Comparison of ENCODE assay signal across 29 cellular contexts in genomic region chrX:64977830-64978229, GRCh38. TPM values are rescaled to one million over a fixed set of nuclear protein-coding genes. Genes with fewer than 3 reads are reported as not detected.
DNase-seq lines count a peak whose midpoint lies in the region; ATAC-seq, FAIRE-seq and TF ChIP-seq lines count a peak whose summit lies in the region.
"Had no signal": no experiment of that assay in that cellular context is flagged by ENCODE, and none has a peak within 500 bp of the region (broad histone marks: within the 10 kb centered on the region; RNA-seq: fewer than 3 reads in every experiment).

No MANE protein-coding gene starts in this region.

- H3K9me1 ChIP-seq in K562 (ENCODE audit: control insufficient read depth, insufficient read depth, low read length) (no peaks in the 10 kb centered on the region), keratinocyte (ENCODE audit: control insufficient read depth, extremely low read depth, insufficient read depth, low read length) (no peaks in the 10 kb centered on the region)

- TF ChIP-seq RAD21 in K562 (CRISPR knock-in tag; conservative IDR thresholded peaks at IDR 0.05 in 1 of 2, IDR thresholded peaks at IDR 0.05 in 1 of 2), result no peak

- no peak overlapping the region for H2AFZ ChIP-seq in K562 (ENCODE audit: low read depth, low read length)
- H2AFZ ChIP-seq in keratinocyte (ENCODE audit: control insufficient read depth, low read length), result no peak overlapping the region
- H2AFZ ChIP-seq: neural progenitor cell had no signal

- H3K4me1 ChIP-seq in K562 (replicated peaks in 1 of 2; ENCODE audit: control insufficient read depth in 2 of 2, insufficient read depth in 2 of 2, low read length in 2 of 2) (peaks cover 0 to 3% of the 10 kb centered on the region in 2 experiments; a peak in 1 of 5 replicates), keratinocyte (ENCODE audit: control insufficient read depth, extremely low read depth, insufficient read depth, low read length) (peaks cover 9% of the 10 kb centered on the region), psoas muscle (no peaks in the 10 kb centered on the region)
- H3K4me1 ChIP-seq: neural progenitor cell, testis had no signal

- BruUV-seq in K562 (replicated peaks; lab: Mats Ljungman, UMichigan), result no TSS peak

- H3K79me2 ChIP-seq in K562 (ENCODE audit: control insufficient read depth, insufficient read depth, low read length) (no peaks in the 10 kb centered on the region), keratinocyte (ENCODE audit: control insufficient read depth, insufficient read depth, low read length) (no peaks in the 10 kb centered on the region)

- in situ Hi-C loops in K562 (cut with MboI), result no loop called here

- dilution Hi-C loops in keratinocyte (cut with MboI; ENCODE audit: extremely low pct_ligation_motif_present, low sequenced_read_pairs), result no loop called here

- H3K9ac ChIP-seq in K562 (ENCODE audit: insufficient read depth in 1 of 2, low read depth in 2 of 2, low read length in 2 of 2) (no peak overlapping the region), keratinocyte (ENCODE audit: control insufficient read depth, extremely low read depth, insufficient read depth, low read length) (no peak overlapping the region)
- H3K9ac ChIP-seq: neural progenitor cell had no signal

- WGBS in K562 (ENCODE audit: insufficient coverage, low coverage, missing lambda C conversion rate), result 0% methylated on average over 3 of the region's 3 CpGs
- WGBS in psoas muscle, 3 donors, result 66 to 79% (median 71%) methylated on average over 3 of the region's 3 CpGs

- peak; percentile 53 for DNase-seq in ELR (ENCODE audit: low read depth)
- peak; percentile 18 for DNase-seq in M059J (ENCODE audit: low read depth)
- no peak for DNase-seq in K562 (ENCODE audit: extremely low read depth in 1 of 4, low spot score in 3 of 4)
- peak; percentile 28 for DNase-seq in keratinocyte (ENCODE audit: low read depth, low spot score)
- DNase-seq in activated CD8-positive, alpha-beta memory T cell treated with anti-CD3 and anti-CD28 coated beads, Interleukin-2, amount 50 U/mL, for 4 hours, result no peak
- no peak for DNase-seq in NCI-H774 (lab: John Stamatoyannopoulos, UW)
- DNase-seq in psoas muscle, result no peak
- DNase-seq: activated CD4-positive, alpha-beta T cell treated with anti-CD3 and anti-CD28 coated beads, Interleukin-2, amount 10 ng/mL, durations not matched to agents 24 days and 14 days; activated naive CD4-positive, alpha-beta T cell treated with Interleukin-2 at 50 U/mL for 16 hours; activated T-cell treated with anti-CD3 and anti-CD28 coated beads, Interleukin-2, amount 50 U/mL, for 48 hours; adrenal gland; Calu3; effector CD4-positive, alpha-beta T cell; erythroblast; foreskin melanocyte; Kasumi-1; left colon; mesendoderm; NCI-H1417; NCI-H2029 treated with DMSO at 0.1 percent for 48 hours; NCI-H226; NCI-H748 treated with DMSO at 0.1 percent for 48 hours; sigmoid colon; stimulated activated naive CD8-positive, alpha-beta T cell treated with anti-CD3 and anti-CD28 coated beads, Interleukin-15, Interleukin-2, amounts not matched to agents 100 U/mL and 50 U/mL, for 24 hours; testis had no signal

- no peaks in the 10 kb centered on the region for H4K20me1 ChIP-seq in K562 (replicated peaks; ENCODE audit: control insufficient read depth, insufficient read depth, low read length)
- H4K20me1 ChIP-seq in keratinocyte (ENCODE audit: control insufficient read depth, extremely low read depth, insufficient read depth, low read length), result no peaks in the 10 kb centered on the region

- no peak for TF ChIP-seq POLR2A in K562 (conservative IDR thresholded peaks at IDR 0.05)

- H3K9me3 ChIP-seq in K562 (replicated peaks; ENCODE audit: control insufficient read depth, insufficient read depth, low read depth, low read length) (no peaks in the 10 kb centered on the region), keratinocyte (ENCODE audit: control insufficient read depth, low read depth, low read length) (no peaks in the 10 kb centered on the region), psoas muscle (no peaks in the 10 kb centered on the region)
- H3K9me3 ChIP-seq: adrenal gland, sigmoid colon, testis had no signal

- FAIRE-seq in K562 (lab: Jason Lieb, UNC), result no peak
- FAIRE-seq in keratinocyte (lab: Jason Lieb, UNC), result no peak
- FAIRE-seq: GM12878 had no signal

- H3K4me2 ChIP-seq in K562 (ENCODE audit: insufficient read depth, low read length) (no peak overlapping the region), keratinocyte (ENCODE audit: control insufficient read depth, extremely low read depth, insufficient read depth, low read depth, low read length) (no peak overlapping the region)

- no peaks in the 10 kb centered on the region for H3K27me3 ChIP-seq in K562 (ENCODE audit: control insufficient read depth in 2 of 2, insufficient read depth in 2 of 2, low read length in 2 of 2)
- H3K27me3 ChIP-seq in keratinocyte (ENCODE audit: control insufficient read depth, extremely low read depth, insufficient read depth, low read length), result no peaks in the 10 kb centered on the region
- H3K27me3 ChIP-seq in psoas muscle (ENCODE audit: insufficient read depth in 3 of 3, low read length in 2 of 3), result peaks cover 0 to 3% (median 0%) of the 10 kb centered on the region in 3 donors
- H3K27me3 ChIP-seq: adrenal gland, neural progenitor cell, sigmoid colon, testis had no signal

- H3K27ac ChIP-seq in K562 (ENCODE audit: extremely low read depth, low read depth, low read length), result no peak overlapping the region
- H3K27ac ChIP-seq in keratinocyte (ENCODE audit: control insufficient read depth, insufficient read depth, low read length), result peak overlapping the region; percentile 42
- H3K27ac ChIP-seq in psoas muscle, result no peak overlapping the region
- H3K27ac ChIP-seq: adrenal gland, neural progenitor cell, RWPE1, sigmoid colon, testis, VCaP had no signal

- H3K4me3 ChIP-seq in K562 (no peak overlapping the region), keratinocyte (ENCODE audit: control insufficient read depth in 2 of 3, extremely low read depth in 1 of 3, insufficient read depth in 2 of 3, low read depth in 1 of 3, low read length in 3 of 3) (no peak overlapping the region), psoas muscle (no peak overlapping the region)
- H3K4me3 ChIP-seq: adrenal gland, GM12878, sigmoid colon, testis had no signal

- POLR2A ChIA-PET in K562 (lab: Yijun Ruan, JAX), result no interaction called here

- ATAC-seq in K562 (no peak), psoas muscle (no peak)
- ATAC-seq: GM12878; left colon; stimulated activated naive CD8-positive, alpha-beta T cell treated with anti-CD3 and anti-CD28 coated beads, Interleukin-15, Interleukin-2, amounts not matched to agents 100 U/mL and 50 U/mL, for 24 hours had no signal

- intact Hi-C loops in K562 (cut with micrococcal nuclease), result no loop called here
- intact Hi-C loops in psoas muscle (cut with DNase I), result no loop called here

- H3K36me3 ChIP-seq in K562 (ENCODE audit: control insufficient read depth, insufficient read depth, low read length) (no peaks in the 10 kb centered on the region), keratinocyte (ENCODE audit: control insufficient read depth in 2 of 2, extremely low read depth in 1 of 2, insufficient read depth in 2 of 2, low read length in 2 of 2) (no peaks in the 10 kb centered on the region), psoas muscle (ENCODE audit: insufficient read depth in 1 of 2, low read depth in 1 of 2) (no peaks in the 10 kb centered on the region)
- H3K36me3 ChIP-seq: adrenal gland, neural progenitor cell, sigmoid colon had no signal

- CTCF ChIA-PET in K562 (lab: Yijun Ruan, JAX; ENCODE audit: low intra/inter-chr PET ratio), result no interaction called here

- TF ChIP-seq EP300 in K562 (IDR thresholded peaks at IDR 0.05; ENCODE audit: low read length), result no peak

- no peak for TF ChIP-seq CTCF in K562 (IDR thresholded peaks at IDR 0.05 in 2 of 3, conservative IDR thresholded peaks at IDR 0.05 in 1 of 3; ENCODE audit: insufficient read depth in 2 of 3, low read depth in 1 of 3, low read length in 3 of 3)
- no peak for TF ChIP-seq CTCF in keratinocyte (optimal IDR thresholded peaks at IDR 0.05 in 1 of 3, IDR thresholded peaks at IDR 0.05 in 1 of 3, conservative IDR thresholded peaks at IDR 0.05 in 1 of 3; ENCODE audit: extremely low read depth in 1 of 3, insufficient read depth in 2 of 3, low read length in 3 of 3)
- no peak for TF ChIP-seq CTCF in psoas muscle (IDR thresholded peaks at IDR 0.05)

RNA-seq across cellular contexts. Expression of gene ZC4H2, which starts 1.6 kb away (rescaled TPM):
- total RNA-seq in M059J (2014; rRNA removed; shearing (Covaris generic)), result 9.1 and 10.0 TPM in 2 replicates
- total RNA-seq in K562 (2011; cell fraction: chromatin; rRNA removed; ENCODE audit: low replicate concordance), result 2.2 and 2.5 TPM in 2 replicates
- total RNA-seq in K562 (2011; cell fraction: nucleolus; rRNA removed), result 0.53 and 1.2 TPM in 2 replicates
- 2.4 and 2.6 TPM in 2 replicates for total RNA-seq in K562 (2011; cell fraction: nucleoplasm; rRNA removed)
- total RNA-seq in K562 (2014; rRNA removed), result 1.8 and 3.2 TPM in 2 replicates
- 1.8 and 3.4 TPM in 2 replicates for total RNA-seq in K562 (2014; rRNA removed; fragmentation: Illumina TruSeq; extraction: Trizol)
- 1.7 and 1.8 TPM in 2 replicates for total RNA-seq in K562 (2015; rRNA removed; fragmentation: Illumina TruSeq; extraction: Trizol)
- total RNA-seq in K562 (2021), result 1.8 and 1.9 TPM in 2 replicates
- polyA plus RNA-seq in K562 (2011; rRNA removed), result 0.45 and 7.0 TPM in 2 replicates
- 0.46 and 3.9 TPM in 2 replicates for polyA plus RNA-seq in K562 (2011; cell fraction: cytosol; rRNA removed)
- 0.56 and 2.7 TPM in 2 replicates for polyA plus RNA-seq in K562 (2011; cell fraction: nucleus; rRNA removed)
- polyA plus RNA-seq in K562 (2012), result 2.0 and 2.9 TPM in 2 replicates
- 2.7 and 3.4 TPM in 2 replicates for polyA plus RNA-seq in K562 (2014; fragmentation: Illumina TruSeq; extraction: Trizol)
- 1 to 10 TPM; 1.1 to 2.4 TPM for polyA plus RNA-seq in K562 (2014; fragmentation: Nextera tagmentation; extraction: Ambion mirVana)
- 1.7 and 4.2 TPM in 2 replicates for polyA plus RNA-seq in K562 (2014; rRNA removed)
- 0.54 and 5.7 TPM in 2 replicates for polyA minus RNA-seq in K562 (2011; rRNA and poly(A)+ RNA removed)
- 1.2 TPM in 1 of 2 replicates, not detected in the other for polyA minus RNA-seq in K562 (2011; cell fraction: cytosol; rRNA and poly(A)+ RNA removed)
- 0.33 and 0.81 TPM in 2 replicates for polyA minus RNA-seq in K562 (2011; cell fraction: nucleus; rRNA and poly(A)+ RNA removed)
- polyA plus RNA-seq in keratinocyte, result 4.6 to 7.6 TPM (median 7.4 TPM) in 3 replicates
- 1.8 TPM for polyA plus RNA-seq in keratinocyte (2011; ENCODE audit: low read depth)
- polyA plus RNA-seq in keratinocyte (2011; cell fraction: cytosol; rRNA removed), result 5.3 and 7.0 TPM in 2 replicates
- polyA plus RNA-seq in keratinocyte (2011; cell fraction: nucleus; rRNA removed), result 9.0 TPM in 2 replicates
- polyA plus RNA-seq in keratinocyte (2012; ENCODE audit: low replicate concordance), result 1.8 and 2.9 TPM in 2 replicates
- 0.56 to 3.9 TPM (median 3.8 TPM) in 3 replicates for polyA minus RNA-seq in keratinocyte
- 6.3 TPM for polyA minus RNA-seq in keratinocyte (2011; cell fraction: cytosol; rRNA and poly(A)+ RNA removed)
- 1.6 and 3.3 TPM in 2 replicates for polyA minus RNA-seq in keratinocyte (2011; cell fraction: nucleus; rRNA and poly(A)+ RNA removed)
- 1 to 10 TPM; 1.3 to 3.6 (median 1.7) TPM for total RNA-seq in psoas muscle
- 1 to 10 TPM; 1.5 to 4.3 (median 1.7) TPM for polyA plus RNA-seq in psoas muscle

RNA-seq across cellular contexts. Expression of gene ZC3H12B, which starts 56.8 kb away (rescaled TPM):
- total RNA-seq in M059J (2014; rRNA removed; shearing (Covaris generic)), result not detected in 2 replicates
- total RNA-seq in K562 (2011; cell fraction: chromatin; rRNA removed; ENCODE audit: low replicate concordance), result 2.0 and 2.3 TPM in 2 replicates
- total RNA-seq in K562 (2011; cell fraction: nucleolus; rRNA removed), result 0.26 and 0.50 TPM in 2 replicates
- total RNA-seq in K562 (2011; cell fraction: nucleoplasm; rRNA removed), result 1.2 and 1.6 TPM in 2 replicates
- total RNA-seq in K562 (2014; rRNA removed) (0.09 and 0.20 TPM in 2 replicates), K562 (2014; rRNA removed; fragmentation: Illumina TruSeq; extraction: Trizol) (0.19 and 0.58 TPM in 2 replicates), K562 (2015; rRNA removed; fragmentation: Illumina TruSeq; extraction: Trizol) (0.30 and 0.36 TPM in 2 replicates), K562 (2021) (0.25 and 0.31 TPM in 2 replicates), psoas muscle (under 1 TPM; 0.04 to 0.60 (median 0.08) TPM)
- polyA plus RNA-seq in K562 (2011; rRNA removed) (0.05 and 0.64 TPM in 2 replicates), K562 (2014; fragmentation: Illumina TruSeq; extraction: Trizol) (0.24 and 0.51 TPM in 2 replicates), K562 (2014; fragmentation: Nextera tagmentation; extraction: Ambion mirVana) (under 1 TPM; 0.20 to 0.23 TPM), K562 (2014; rRNA removed) (0.07 and 0.32 TPM in 2 replicates), keratinocyte (0.01 TPM in 2 of 3 replicates, not detected in the other), psoas muscle (under 1 TPM; under 0.01 to 0.05 (median 0.01) TPM)
- polyA plus RNA-seq in K562 (2011; cell fraction: cytosol; rRNA removed), result 0.03 and 0.13 TPM in 2 replicates
- 0.27 and 1.3 TPM in 2 replicates for polyA plus RNA-seq in K562 (2011; cell fraction: nucleus; rRNA removed)
- polyA plus RNA-seq in K562 (2012), result 0.47 and 1.00 TPM in 2 replicates
- polyA minus RNA-seq in K562 (2011; rRNA and poly(A)+ RNA removed), result 0.15 and 1.4 TPM in 2 replicates
- 0.29 TPM in 1 of 2 replicates, not detected in the other for polyA minus RNA-seq in K562 (2011; cell fraction: cytosol; rRNA and poly(A)+ RNA removed)
- 0.27 and 0.33 TPM in 2 replicates for polyA minus RNA-seq in K562 (2011; cell fraction: nucleus; rRNA and poly(A)+ RNA removed)
- polyA plus RNA-seq in keratinocyte (2011; ENCODE audit: low read depth), result not detected
- polyA plus RNA-seq in keratinocyte (2011; cell fraction: cytosol; rRNA removed), result 0.01 TPM in 1 of 2 replicates, not detected in the other
- polyA plus RNA-seq in keratinocyte (2011; cell fraction: nucleus; rRNA removed), result 0.03 and 0.11 TPM in 2 replicates
- polyA plus RNA-seq in keratinocyte (2012; ENCODE audit: low replicate concordance), result 0.03 and 0.21 TPM in 2 replicates
- 0.06 TPM in 1 of 3 replicates, not detected in the others for polyA minus RNA-seq in keratinocyte
- not detected for polyA minus RNA-seq in keratinocyte (2011; cell fraction: cytosol; rRNA and poly(A)+ RNA removed)
- not detected in 2 replicates for polyA minus RNA-seq in keratinocyte (2011; cell fraction: nucleus; rRNA and poly(A)+ RNA removed)
- total RNA-seq: Calu3, GM12878 had no signal

Comparison
In these comparisons a context has a peak if more than half of its experiments do, and no peak if none do; other contexts are left out.
1. DNase-seq: peak in ELR (single experiment), M059J (single experiment) and keratinocyte (single experiment); none in K562 (0 of 4), activated CD8-positive, alpha-beta memory T cell treated with anti-CD3 and anti-CD28 coated beads, Interleukin-2, amount 50 U/mL, for 4 hours (single experiment), NCI-H774 (single experiment) and psoas muscle (0 of 2).